In the genomic region with DNA sequence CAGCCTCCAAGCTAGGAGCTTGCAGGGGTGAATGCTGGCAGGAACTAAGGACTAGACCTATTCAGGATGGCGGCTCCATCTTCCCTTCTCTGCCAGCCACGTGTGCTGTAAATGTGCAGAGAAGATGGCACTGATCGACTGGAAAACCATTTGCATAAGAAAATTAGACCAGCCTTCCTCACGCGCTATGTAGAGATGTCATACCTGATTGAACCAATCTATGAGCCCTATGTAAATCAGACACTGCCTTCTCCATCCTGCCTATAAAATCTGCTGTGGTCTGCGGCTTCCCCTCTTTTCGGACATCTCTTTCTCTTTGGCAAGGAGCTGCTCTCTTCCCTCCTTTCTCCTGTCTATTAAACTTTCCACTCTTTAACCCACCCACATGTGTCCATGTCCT, we compare ENCODE assay signal across 20 cellular contexts.
"Had no signal": no experiment of that assay in that cellular context is flagged by ENCODE, and none has a peak within 500 bp of the region (broad histone marks: within the 10 kb centered on the region; RNA-seq: fewer than 3 reads in every experiment).

No MANE protein-coding gene starts in this region.

- H3K36me3 Mint-ChIP-seq: natural killer cell; stimulated activated naive B cell treated with anti-CD40 and anti-IgM and Interleukin-4, amounts not matched to agents 10 μg/mL and 1 μg/mL and 100 μg/mL, for 72 hours had no signal

- DNase-seq: dorsolateral prefrontal cortex; effector CD4-positive, alpha-beta T cell; gastrocnemius medialis; head of caudate nucleus; left ventricle myocardium superior; lower lobe of right lung; natural killer cell; right lobe of liver; small intestine; stimulated activated CD4-positive, alpha-beta T cell treated with anti-CD3 and anti-CD28 coated beads, Interleukin-15, amount 100 ng/mL, for 24 hours; stimulated activated CD4-positive, alpha-beta T cell treated with anti-CD3 and anti-CD28 coated beads, Interleukin-2, amount 100 ng/mL, for 48 hours; stimulated activated naive B cell treated with anti-CD40 and anti-IgM and Interleukin-4, amounts not matched to agents 10 μg/mL and 1 μg/mL and 100 μg/mL, for 72 hours; upper lobe of left lung had no signal

- H3K27ac ChIP-seq: dorsolateral prefrontal cortex, gastrocnemius medialis, lower lobe of right lung, neutrophil, parathyroid adenoma, right lobe of liver, thoracic aorta, upper lobe of left lung had no signal

- H3K4me3 Mint-ChIP-seq: natural killer cell; neural crest cell; stimulated activated naive B cell treated with anti-CD40 and anti-IgM and Interleukin-4, amounts not matched to agents 10 μg/mL and 1 μg/mL and 100 μg/mL, for 72 hours; stimulated activated naive CD8-positive, alpha-beta T cell treated with anti-CD3 and anti-CD28 coated beads, Interleukin-15, Interleukin-2, amounts not matched to agents 100 ng/mL and 50 ng/mL, for 24 hours had no signal

- H3K9ac ChIP-seq: parathyroid adenoma had no signal

- H3K27ac Mint-ChIP-seq: natural killer cell; progenitor cell of endocrine pancreas; stimulated activated naive B cell treated with anti-CD40 and anti-IgM and Interleukin-4, amounts not matched to agents 10 μg/mL and 1 μg/mL and 100 μg/mL, for 72 hours; stimulated activated naive CD8-positive, alpha-beta T cell treated with anti-CD3 and anti-CD28 coated beads, Interleukin-15, Interleukin-2, amounts not matched to agents 100 ng/mL and 50 ng/mL, for 24 hours had no signal

- H2AFZ ChIP-seq: parathyroid adenoma had no signal

- H3K27me3 Mint-ChIP-seq: progenitor cell of endocrine pancreas; stimulated activated naive B cell treated with anti-CD40 and anti-IgM and Interleukin-4, amounts not matched to agents 10 μg/mL and 1 μg/mL and 100 μg/mL, for 72 hours; stimulated activated naive CD8-positive, alpha-beta T cell treated with anti-CD3 and anti-CD28 coated beads, Interleukin-15, Interleukin-2, amounts not matched to agents 100 ng/mL and 50 ng/mL, for 24 hours had no signal

- ATAC-seq: gastrocnemius medialis; left ventricle myocardium superior; lower lobe of right lung; natural killer cell; right lobe of liver; stimulated activated naive B cell treated with anti-CD40 and anti-IgM and Interleukin-4, amounts not matched to agents 10 μg/mL and 1 μg/mL and 100 μg/mL, for 72 hours had no signal

- H3K4me1 Mint-ChIP-seq: natural killer cell; stimulated activated naive B cell treated with anti-CD40 and anti-IgM and Interleukin-4, amounts not matched to agents 10 μg/mL and 1 μg/mL and 100 μg/mL, for 72 hours had no signal

- H3K27me3 ChIP-seq: dorsolateral prefrontal cortex, gastrocnemius medialis, neutrophil, right lobe of liver, tibial nerve, upper lobe of left lung had no signal

- H3K4me3 ChIP-seq: dorsolateral prefrontal cortex, gastrocnemius medialis, lower lobe of right lung, right lobe of liver, thoracic aorta, tibial nerve, upper lobe of left lung had no signal

- H3K36me3 ChIP-seq: gastrocnemius medialis, lower lobe of right lung, neutrophil, right lobe of liver, thoracic aorta, tibial nerve, upper lobe of left lung had no signal

- H3K79me2 ChIP-seq: parathyroid adenoma had no signal

- H3K4me1 ChIP-seq: gastrocnemius medialis, lower lobe of right lung, parathyroid adenoma, right lobe of liver, upper lobe of left lung had no signal

- H3K9me3 ChIP-seq: gastrocnemius medialis, neutrophil, right lobe of liver had no signal
